21 cellular contexts compared by ENCODE assay signal in the genomic region with DNA sequence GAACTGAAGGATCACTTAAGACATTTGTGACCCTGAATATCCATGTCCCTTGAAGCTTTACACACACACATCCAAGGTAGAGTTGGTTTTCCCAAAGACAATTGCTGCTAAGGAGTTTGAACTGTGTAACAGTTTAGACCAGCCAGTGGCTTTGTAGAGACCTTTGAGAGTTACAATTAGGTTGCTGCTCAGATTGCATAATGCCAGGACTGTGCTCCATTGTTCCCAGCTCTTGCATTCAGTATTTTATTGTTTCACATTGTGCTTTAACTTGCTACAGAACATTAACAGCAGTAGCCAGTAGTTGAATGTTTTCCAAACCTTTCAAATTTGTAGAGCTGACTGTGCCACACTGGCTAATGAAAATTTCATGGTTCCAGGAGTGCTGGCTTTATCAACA. TPM values are rescaled to one million over a fixed set of nuclear protein-coding genes. Genes with fewer than 3 reads are reported as not detected.
DNase-seq lines count a peak whose midpoint lies in the region; ATAC-seq and TF ChIP-seq lines count a peak whose summit lies in the region.
"Had no signal": no experiment of that assay in that cellular context is flagged by ENCODE, and none has a peak within 500 bp of the region (broad histone marks: within the 10 kb centered on the region; RNA-seq: fewer than 3 reads in every experiment).

No MANE protein-coding gene starts in this region.

- H3K4me1 ChIP-seq in cardiac muscle cell (ENCODE audit: low read depth) (peaks cover 6% of the 10 kb centered on the region), left ventricle myocardium inferior (no peaks in the 10 kb centered on the region)

- no peaks in the 10 kb centered on the region for H3K36me3 Mint-ChIP-seq in brain
- H3K36me3 Mint-ChIP-seq: activated naive CD8-positive, alpha-beta T cell treated with anti-CD3 and anti-CD28 coated beads for 36 hours; CD8-positive, alpha-beta T cell had no signal

- H3K4me3 ChIP-seq in cardiac muscle cell (no peak overlapping the region), left ventricle myocardium inferior (no peak overlapping the region), H7 (ENCODE audit: insufficient read depth, low read depth, low read length) (no peak overlapping the region)
- H3K4me3 ChIP-seq: heart left ventricle, smooth muscle cell had no signal

- H3K4me3 Mint-ChIP-seq in brain = no peak overlapping the region
- H3K4me3 Mint-ChIP-seq: activated CD4-positive, alpha-beta T cell treated with anti-CD3 and anti-CD28 coated beads, Interleukin-2, amount 10 ng/mL, durations not matched to agents 24 days and 14 days; activated naive CD8-positive, alpha-beta T cell treated with anti-CD3 and anti-CD28 coated beads for 36 hours; CD8-positive, alpha-beta T cell had no signal

- H3K27me3 ChIP-seq in cardiac muscle cell = no peaks in the 10 kb centered on the region
- H3K27me3 ChIP-seq in left ventricle myocardium inferior (ENCODE audit: low read depth) = no peaks in the 10 kb centered on the region
- no peaks in the 10 kb centered on the region for H3K27me3 ChIP-seq in layer of hippocampus (ENCODE audit: control insufficient read depth, insufficient read depth, low read length)
- H3K27me3 ChIP-seq in H7 (ENCODE audit: control insufficient read depth, insufficient read depth, low read length) = no peaks in the 10 kb centered on the region

- H3K27me3 Mint-ChIP-seq in brain = no peaks in the 10 kb centered on the region
- H3K27me3 Mint-ChIP-seq: activated naive CD8-positive, alpha-beta T cell treated with anti-CD3 and anti-CD28 coated beads for 36 hours had no signal

- peaks cover 50% of the 10 kb centered on the region for H3K4me1 Mint-ChIP-seq in brain
- H3K4me1 Mint-ChIP-seq: activated CD4-positive, alpha-beta T cell treated with anti-CD3 and anti-CD28 coated beads, Interleukin-2, amount 10 ng/mL, durations not matched to agents 24 days and 14 days; activated naive CD8-positive, alpha-beta T cell treated with anti-CD3 and anti-CD28 coated beads for 36 hours had no signal

- ATAC-seq in HG03520 (IDR thresholded peaks at IDR 0.05; ENCODE audit: unreplicated experiment) = no peak
- ATAC-seq: CD8-positive, alpha-beta T cell; heart left ventricle had no signal

- TF ChIP-seq CTCF in cardiac muscle cell (IDR thresholded peaks at IDR 0.05; ENCODE audit: low read depth, low read length) (no peak), left ventricle myocardium inferior (IDR thresholded peaks at IDR 0.05; ENCODE audit: borderline replicate concordance) (no peak), brain (conservative IDR thresholded peaks at IDR 0.05) (no peak)

- no peaks in the 10 kb centered on the region for H3K36me3 ChIP-seq in cardiac muscle cell
- H3K36me3 ChIP-seq in left ventricle myocardium inferior = no peaks in the 10 kb centered on the region
- no peaks in the 10 kb centered on the region for H3K36me3 ChIP-seq in H7 (replicated peaks; ENCODE audit: control insufficient read depth, insufficient read depth, low read length)
- H3K36me3 ChIP-seq: heart left ventricle had no signal

- no peaks in the 10 kb centered on the region for H3K9me3 ChIP-seq in cardiac muscle cell (ENCODE audit: low read depth)
- H3K9me3 ChIP-seq in left ventricle myocardium inferior (replicated peaks) = no peaks in the 10 kb centered on the region
- H3K9me3 ChIP-seq: heart left ventricle had no signal

- DNase-seq in cardiac muscle cell (ENCODE audit: low read depth in 1 of 2, low spot score in 1 of 2) = peak in 1 of 2 donors; percentile 35
- DNase-seq in left ventricle myocardium inferior = no peak
- DNase-seq in NCI-H1105 (lab: John Stamatoyannopoulos, UW) = no peak
- DNase-seq in SK-N-DZ (ENCODE audit: low spot score) = no peak
- DNase-seq in H7 = no peak
- DNase-seq: ACHN; activated CD4-positive, alpha-beta T cell treated with anti-CD3 and anti-CD28 coated beads, Interleukin-2, amount 10 ng/mL, durations not matched to agents 24 days and 14 days; activated naive CD8-positive, alpha-beta T cell treated with anti-CD3 and anti-CD28 coated beads for 36 hours; activated T-cell treated with anti-CD3 and anti-CD28 coated beads, Interleukin-2, amount 50 U/mL, for 1 hour; CD8-positive, alpha-beta T cell; cerebellar nuclear complex; heart left ventricle; MM.1S; NCI-H2081 treated with DMSO at 0.1 percent for 48 hours; SHP77 treated with DMSO at 0.1 percent for 48 hours; stimulated activated naive CD4-positive, alpha-beta T cell; T-helper 9 cell had no signal

- intact Hi-C loops in left ventricle myocardium inferior (cut with micrococcal nuclease) = no loop called here

- peak overlapping the region; percentile 8 for H3K27ac ChIP-seq in cardiac muscle cell
- H3K27ac ChIP-seq in left ventricle myocardium inferior (replicated peaks) = no peak overlapping the region
- peak overlapping the region; percentile 75 for H3K27ac ChIP-seq in layer of hippocampus (ENCODE audit: low read depth, low read length)
- H3K27ac ChIP-seq: heart left ventricle had no signal

- no peaks in the 10 kb centered on the region for H3K9me3 Mint-ChIP-seq in brain
- H3K9me3 Mint-ChIP-seq: activated CD4-positive, alpha-beta T cell treated with anti-CD3 and anti-CD28 coated beads, Interleukin-2, amount 10 ng/mL, durations not matched to agents 24 days and 14 days; activated naive CD8-positive, alpha-beta T cell treated with anti-CD3 and anti-CD28 coated beads for 36 hours; CD8-positive, alpha-beta T cell had no signal

- peak overlapping the region in 3 of 5 experiments; percentile 72 to 93 (median 77) for H3K27ac Mint-ChIP-seq in brain
- H3K27ac Mint-ChIP-seq: activated CD4-positive, alpha-beta T cell treated with anti-CD3 and anti-CD28 coated beads, Interleukin-2, amount 10 ng/mL, durations not matched to agents 24 days and 14 days; activated naive CD8-positive, alpha-beta T cell treated with anti-CD3 and anti-CD28 coated beads for 36 hours; CD8-positive, alpha-beta T cell had no signal

RNA-seq across cellular contexts. Expression of a gene that starts 54.3 kb away (rescaled TPM):
- total RNA-seq in cardiac muscle cell (177 and 272 TPM in 2 replicates), left ventricle myocardium inferior (143 TPM)
- polyA plus RNA-seq in cardiac muscle cell (132 and 139 TPM in 2 replicates), brain (ENCODE audit: insufficient read depth, low read depth, low replicate concordance) (28.9 TPM)
- polyA plus RNA-seq in SK-N-DZ (2014; cell fraction: cytosol; rRNA removed) = 105 and 151 TPM in 2 replicates
- polyA plus RNA-seq in SK-N-DZ (2014; cell fraction: nucleus; rRNA removed) = 67.9 and 88.9 TPM in 2 replicates
- total RNA-seq in H7 (2014; rRNA removed; shearing (Covaris generic)) = 287 and 472 TPM in 2 replicates
